ENCODE assay signal across 8 cellular contexts in genomic region chr1:21293537-21294265, GRCh38. TPM values are rescaled to one million over a fixed set of nuclear protein-coding genes. Genes with fewer than 3 reads are reported as not detected.
DNase-seq lines count a peak whose midpoint lies in the region; ATAC-seq and TF ChIP-seq lines count a peak whose summit lies in the region.

No MANE protein-coding gene starts in this region.

- peak overlapping the region; percentile 99 for H3K27ac Mint-ChIP-seq in activated CD4-positive, alpha-beta memory T cell treated with anti-CD3 and anti-CD28 coated beads for 36 hours

- H3K27me3 Mint-ChIP-seq in activated CD4-positive, alpha-beta memory T cell treated with anti-CD3 and anti-CD28 coated beads for 36 hours, result no peaks in the 10 kb centered on the region

- H3K4me3 ChIP-seq in left ventricle myocardium inferior, result peak overlapping the region; percentile 7

- peaks cover 70% of the 10 kb centered on the region for H3K4me1 ChIP-seq in left ventricle myocardium inferior

- H3K36me3 Mint-ChIP-seq in activated CD4-positive, alpha-beta memory T cell treated with anti-CD3 and anti-CD28 coated beads for 36 hours, result peaks cover 23% of the 10 kb centered on the region

- peak; percentile 93 for DNase-seq in activated CD4-positive, alpha-beta memory T cell treated with anti-CD3 and anti-CD28 coated beads for 36 hours
- DNase-seq in left ventricle myocardium inferior, result no peak
- DNase-seq in stimulated activated CD8-positive, alpha-beta memory T cell treated with anti-CD3 and anti-CD28 coated beads, Interleukin-15, amount 100 ng/mL, for 48 hours (ENCODE audit: low read depth in 2 of 2), result peak; percentile 87 to 90
- no peak for DNase-seq in DMS153 (lab: John Stamatoyannopoulos, UW)
- no peak for DNase-seq in NCI-H1694 treated with DMSO at 0.1 percent for 48 hours (lab: John Stamatoyannopoulos, UW)
- DNase-seq in NOMO-1 treated with DMSO at 0.1 percent for 48 hours (lab: John Stamatoyannopoulos, UW; ENCODE audit: unreplicated experiment), result no peak

- ATAC-seq in GM18907 (IDR thresholded peaks at IDR 0.05; ENCODE audit: unreplicated experiment), result peak; percentile 29
- ATAC-seq in HG03095 (IDR thresholded peaks at IDR 0.05; ENCODE audit: unreplicated experiment), result peak; percentile 27

- CTCF ChIA-PET in activated CD4-positive, alpha-beta memory T cell treated with anti-CD3 and anti-CD28 coated beads for 36 hours (lab: Charles Lee), result interaction anchor here (0.9 to 20.3 kb wide), 13 partner anchors 10 to 75 kb away, joined by 3 to 261 read pairs (median 11); no protein-coding TSS in a partner anchor

- intact Hi-C loops in activated CD4-positive, alpha-beta memory T cell treated with anti-CD3 and anti-CD28 coated beads for 36 hours (cut with micrococcal nuclease), result loop anchor here (1.0 to 10.0 kb wide), 13 partner anchors 12 to 754 kb away; partner anchors contain the start of genes DDOST, HP1BP3 and USP48
- intact Hi-C loops in left ventricle myocardium inferior (cut with micrococcal nuclease), result no loop called here

- POLR2A ChIA-PET in activated CD4-positive, alpha-beta memory T cell treated with anti-CD3 and anti-CD28 coated beads for 36 hours (lab: Charles Lee), result interaction anchor here (0.9 to 5.2 kb wide), 17 partner anchors 13 to 507 kb away, joined by 3 to 84 read pairs (median 5); no protein-coding TSS in a partner anchor

- H3K9me3 Mint-ChIP-seq in activated CD4-positive, alpha-beta memory T cell treated with anti-CD3 and anti-CD28 coated beads for 36 hours, result no peaks in the 10 kb centered on the region

- no peaks in the 10 kb centered on the region for H3K9me3 ChIP-seq in left ventricle myocardium inferior (replicated peaks)

- no peak for TF ChIP-seq CTCF in left ventricle myocardium inferior (IDR thresholded peaks at IDR 0.05; ENCODE audit: borderline replicate concordance)

- peaks cover 79% of the 10 kb centered on the region for H3K4me1 Mint-ChIP-seq in activated CD4-positive, alpha-beta memory T cell treated with anti-CD3 and anti-CD28 coated beads for 36 hours (ENCODE audit: low read depth)

- H3K36me3 ChIP-seq in left ventricle myocardium inferior, result no peaks in the 10 kb centered on the region

- no peaks in the 10 kb centered on the region for H3K27me3 ChIP-seq in left ventricle myocardium inferior (ENCODE audit: low read depth)

- H3K4me3 Mint-ChIP-seq in activated CD4-positive, alpha-beta memory T cell treated with anti-CD3 and anti-CD28 coated beads for 36 hours, result peak overlapping the region; percentile 75

- H3K27ac ChIP-seq in left ventricle myocardium inferior (replicated peaks), result peak overlapping the region; percentile 90

RNA-seq across cellular contexts. Expression of gene ECE1, which starts 3.4 kb away (rescaled TPM):
- 100 to 1,000 TPM; 137 to 144 TPM for total RNA-seq in activated CD4-positive, alpha-beta memory T cell treated with anti-CD3 and anti-CD28 coated beads for 36 hours
- 54.7 TPM for total RNA-seq in left ventricle myocardium inferior

Comparison
In these comparisons a context has a peak if more than half of its experiments do, and no peak if none do; other contexts are left out.
1. DNase-seq: peak in activated CD4-positive, alpha-beta memory T cell treated with anti-CD3 and anti-CD28 coated beads for 36 hours (single experiment) and stimulated activated CD8-positive, alpha-beta memory T cell treated with anti-CD3 and anti-CD28 coated beads, Interleukin-15, amount 100 ng/mL, for 48 hours (2 of 2); none in left ventricle myocardium inferior (single experiment), DMS153 (single experiment), NCI-H1694 treated with DMSO at 0.1 percent for 48 hours (single experiment) and NOMO-1 treated with DMSO at 0.1 percent for 48 hours (single experiment).